Comparison of ENCODE assay signal across 2 cellular contexts in the genomic region with DNA sequence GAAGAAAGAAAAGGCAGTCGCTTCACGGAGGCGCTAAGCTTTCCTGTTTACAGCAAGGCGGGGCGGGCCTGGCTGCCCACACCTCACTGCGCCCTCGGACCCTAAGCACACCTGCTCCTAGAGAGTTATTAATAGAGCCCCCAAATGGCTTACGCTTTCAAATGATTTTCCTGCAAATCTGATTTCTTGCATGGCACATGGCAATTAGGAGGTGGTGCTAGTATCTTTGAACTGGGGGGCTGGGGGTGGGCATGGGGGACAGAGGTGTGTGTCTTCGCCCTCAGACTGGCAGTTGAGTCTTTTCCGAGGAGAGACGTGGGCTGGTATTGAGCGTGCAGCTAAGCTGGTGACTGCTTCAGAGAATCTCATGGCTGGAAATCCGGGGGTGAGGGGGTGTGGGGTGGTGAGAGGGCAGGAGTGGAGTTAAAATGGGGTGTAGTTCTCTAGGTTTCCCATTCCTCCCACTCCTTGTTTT.
TF ChIP-seq lines count a peak whose summit lies in the region.

No MANE protein-coding gene starts in this region.

TF ChIP-seq in liver, 16 proteins besides CTCF, POLR2A, EP300 and RAD21 (continued from another document):
- TF ChIP-seq, protein P1, sequence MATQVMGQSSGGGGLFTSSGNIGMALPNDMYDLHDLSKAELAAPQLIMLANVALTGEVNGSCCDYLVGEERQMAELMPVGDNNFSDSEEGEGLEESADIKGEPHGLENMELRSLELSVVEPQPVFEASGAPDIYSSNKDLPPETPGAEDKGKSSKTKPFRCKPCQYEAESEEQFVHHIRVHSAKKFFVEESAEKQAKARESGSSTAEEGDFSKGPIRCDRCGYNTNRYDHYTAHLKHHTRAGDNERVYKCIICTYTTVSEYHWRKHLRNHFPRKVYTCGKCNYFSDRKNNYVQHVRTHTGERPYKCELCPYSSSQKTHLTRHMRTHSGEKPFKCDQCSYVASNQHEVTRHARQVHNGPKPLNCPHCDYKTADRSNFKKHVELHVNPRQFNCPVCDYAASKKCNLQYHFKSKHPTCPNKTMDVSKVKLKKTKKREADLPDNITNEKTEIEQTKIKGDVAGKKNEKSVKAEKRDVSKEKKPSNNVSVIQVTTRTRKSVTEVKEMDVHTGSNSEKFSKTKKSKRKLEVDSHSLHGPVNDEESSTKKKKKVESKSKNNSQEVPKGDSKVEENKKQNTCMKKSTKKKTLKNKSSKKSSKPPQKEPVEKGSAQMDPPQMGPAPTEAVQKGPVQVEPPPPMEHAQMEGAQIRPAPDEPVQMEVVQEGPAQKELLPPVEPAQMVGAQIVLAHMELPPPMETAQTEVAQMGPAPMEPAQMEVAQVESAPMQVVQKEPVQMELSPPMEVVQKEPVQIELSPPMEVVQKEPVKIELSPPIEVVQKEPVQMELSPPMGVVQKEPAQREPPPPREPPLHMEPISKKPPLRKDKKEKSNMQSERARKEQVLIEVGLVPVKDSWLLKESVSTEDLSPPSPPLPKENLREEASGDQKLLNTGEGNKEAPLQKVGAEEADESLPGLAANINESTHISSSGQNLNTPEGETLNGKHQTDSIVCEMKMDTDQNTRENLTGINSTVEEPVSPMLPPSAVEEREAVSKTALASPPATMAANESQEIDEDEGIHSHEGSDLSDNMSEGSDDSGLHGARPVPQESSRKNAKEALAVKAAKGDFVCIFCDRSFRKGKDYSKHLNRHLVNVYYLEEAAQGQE (IDR thresholded peaks at IDR 0.05): no peak
- TF ChIP-seq, protein P2, sequence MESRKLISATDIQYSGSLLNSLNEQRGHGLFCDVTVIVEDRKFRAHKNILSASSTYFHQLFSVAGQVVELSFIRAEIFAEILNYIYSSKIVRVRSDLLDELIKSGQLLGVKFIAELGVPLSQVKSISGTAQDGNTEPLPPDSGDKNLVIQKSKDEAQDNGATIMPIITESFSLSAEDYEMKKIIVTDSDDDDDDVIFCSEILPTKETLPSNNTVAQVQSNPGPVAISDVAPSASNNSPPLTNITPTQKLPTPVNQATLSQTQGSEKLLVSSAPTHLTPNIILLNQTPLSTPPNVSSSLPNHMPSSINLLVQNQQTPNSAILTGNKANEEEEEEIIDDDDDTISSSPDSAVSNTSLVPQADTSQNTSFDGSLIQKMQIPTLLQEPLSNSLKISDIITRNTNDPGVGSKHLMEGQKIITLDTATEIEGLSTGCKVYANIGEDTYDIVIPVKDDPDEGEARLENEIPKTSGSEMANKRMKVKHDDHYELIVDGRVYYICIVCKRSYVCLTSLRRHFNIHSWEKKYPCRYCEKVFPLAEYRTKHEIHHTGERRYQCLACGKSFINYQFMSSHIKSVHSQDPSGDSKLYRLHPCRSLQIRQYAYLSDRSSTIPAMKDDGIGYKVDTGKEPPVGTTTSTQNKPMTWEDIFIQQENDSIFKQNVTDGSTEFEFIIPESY (IDR thresholded peaks at IDR 0.05): no peak
- TF ChIP-seq JUND (IDR thresholded peaks at IDR 0.05): no peak
- TF ChIP-seq, protein P3, sequence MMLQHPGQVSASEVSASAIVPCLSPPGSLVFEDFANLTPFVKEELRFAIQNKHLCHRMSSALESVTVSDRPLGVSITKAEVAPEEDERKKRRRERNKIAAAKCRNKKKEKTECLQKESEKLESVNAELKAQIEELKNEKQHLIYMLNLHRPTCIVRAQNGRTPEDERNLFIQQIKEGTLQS (IDR thresholded peaks at IDR 0.05): no peak
- no peak for TF ChIP-seq YY1 (IDR thresholded peaks at IDR 0.05)
- no peak for TF ChIP-seq HNF4A (conservative IDR thresholded peaks at IDR 0.05)
- TF ChIP-seq EGR1 (IDR thresholded peaks at IDR 0.05; ENCODE audit: low read depth in 2 of 2): no peak
- TF ChIP-seq SP1 (IDR thresholded peaks at IDR 0.05): no peak
- no peak for TF ChIP-seq GABPA (IDR thresholded peaks at IDR 0.05 in 1 of 2, conservative IDR thresholded peaks at IDR 0.05 in 1 of 2)
- no peak for TF ChIP-seq FOXA2 (IDR thresholded peaks at IDR 0.05)
- TF ChIP-seq, protein P4, sequence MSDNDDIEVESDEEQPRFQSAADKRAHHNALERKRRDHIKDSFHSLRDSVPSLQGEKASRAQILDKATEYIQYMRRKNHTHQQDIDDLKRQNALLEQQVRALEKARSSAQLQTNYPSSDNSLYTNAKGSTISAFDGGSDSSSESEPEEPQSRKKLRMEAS (IDR thresholded peaks at IDR 0.05): no peak

TF ChIP-seq in HepG2, 621 proteins besides CTCF, POLR2A, EP300 and RAD21 (continued from another document):
- TF ChIP-seq U2AF2 (IDR thresholded peaks at IDR 0.05; ENCODE audit: low read depth, low read length): no peak
